In genomic region chr10:84306751-84307384, GRCh38 we compare ENCODE assay signal across 16 cellular contexts. TPM values are rescaled to one million over a fixed set of nuclear protein-coding genes. Genes with fewer than 3 reads are reported as not detected.
DNase-seq lines count a peak whose midpoint lies in the region; ATAC-seq and TF ChIP-seq lines count a peak whose summit lies in the region.
"Had no signal": no experiment of that assay in that cellular context is flagged by ENCODE, and none has a peak within 500 bp of the region (broad histone marks: within the 10 kb centered on the region; RNA-seq: fewer than 3 reads in every experiment).

No MANE protein-coding gene starts in this region.

- no peaks in the 10 kb centered on the region for H3K4me1 ChIP-seq in prostate gland (replicated peaks)

- WGBS in prostate gland, result 86% methylated on average over 4 of the region's 4 CpGs

- peaks cover 3% of the 10 kb centered on the region for H3K9me3 Mint-ChIP-seq in activated CD4-positive, alpha-beta T cell treated with anti-CD3 and anti-CD28 coated beads for 36 hours (ENCODE audit: low read depth)
- peaks cover 13% of the 10 kb centered on the region for H3K9me3 Mint-ChIP-seq in activated naive CD4-positive, alpha-beta T cell treated with anti-CD3 and anti-CD28 coated beads, Interleukin-2, amount 10 ng/mL, durations not matched to agents 7 days and 5 days
- no peaks in the 10 kb centered on the region for H3K9me3 Mint-ChIP-seq in activated naive CD8-positive, alpha-beta T cell (ENCODE audit: low read depth)
- peaks cover 9 to 11% of the 10 kb centered on the region in 2 donors for H3K9me3 Mint-ChIP-seq in stimulated activated naive CD8-positive, alpha-beta T cell treated with anti-CD3 and anti-CD28 coated beads, Interleukin-15, amount 100 ng/mL, for 72 hours

- H3K27ac Mint-ChIP-seq in activated CD4-positive, alpha-beta T cell treated with anti-CD3 and anti-CD28 coated beads for 36 hours, result peak overlapping the region; percentile 96
- H3K27ac Mint-ChIP-seq in activated naive CD4-positive, alpha-beta T cell treated with anti-CD3 and anti-CD28 coated beads, Interleukin-2, amount 10 ng/mL, durations not matched to agents 7 days and 5 days, result peak overlapping the region; percentile 13
- H3K27ac Mint-ChIP-seq in activated naive CD8-positive, alpha-beta T cell, result peak overlapping the region; percentile 79
- no peak overlapping the region for H3K27ac Mint-ChIP-seq in stimulated activated naive CD8-positive, alpha-beta T cell treated with anti-CD3 and anti-CD28 coated beads, Interleukin-15, amount 100 ng/mL, for 72 hours

- peak overlapping the region; percentile 33 for H3K4me3 Mint-ChIP-seq in activated CD4-positive, alpha-beta T cell treated with anti-CD3 and anti-CD28 coated beads for 36 hours
- H3K4me3 Mint-ChIP-seq in activated naive CD4-positive, alpha-beta T cell treated with anti-CD3 and anti-CD28 coated beads, Interleukin-2, amount 10 ng/mL, durations not matched to agents 7 days and 5 days, result no peak overlapping the region
- H3K4me3 Mint-ChIP-seq in activated naive CD8-positive, alpha-beta T cell, result peak overlapping the region; percentile 56
- H3K4me3 Mint-ChIP-seq in stimulated activated naive CD8-positive, alpha-beta T cell treated with anti-CD3 and anti-CD28 coated beads, Interleukin-15, amount 100 ng/mL, for 72 hours, result peak overlapping the region; percentile 30 to 64

- POLR2A ChIA-PET in activated CD4-positive, alpha-beta T cell treated with anti-CD3 and anti-CD28 coated beads for 36 hours (lab: Charles Lee), result no interaction called here

- H3K36me3 Mint-ChIP-seq in activated CD4-positive, alpha-beta T cell treated with anti-CD3 and anti-CD28 coated beads for 36 hours (ENCODE audit: low read depth), result peaks cover 2% of the 10 kb centered on the region
- H3K36me3 Mint-ChIP-seq in activated naive CD4-positive, alpha-beta T cell treated with anti-CD3 and anti-CD28 coated beads, Interleukin-2, amount 10 ng/mL, durations not matched to agents 7 days and 5 days, result peaks cover 6% of the 10 kb centered on the region
- H3K36me3 Mint-ChIP-seq in activated naive CD8-positive, alpha-beta T cell, result no peaks in the 10 kb centered on the region

- no peak overlapping the region for H3K4me3 ChIP-seq in prostate gland

- H3K27me3 Mint-ChIP-seq in activated CD4-positive, alpha-beta T cell treated with anti-CD3 and anti-CD28 coated beads for 36 hours, result peaks cover 2% of the 10 kb centered on the region
- peaks cover 14% of the 10 kb centered on the region for H3K27me3 Mint-ChIP-seq in activated naive CD4-positive, alpha-beta T cell treated with anti-CD3 and anti-CD28 coated beads, Interleukin-2, amount 10 ng/mL, durations not matched to agents 7 days and 5 days
- no peaks in the 10 kb centered on the region for H3K27me3 Mint-ChIP-seq in activated naive CD8-positive, alpha-beta T cell
- H3K27me3 Mint-ChIP-seq in stimulated activated naive CD8-positive, alpha-beta T cell treated with anti-CD3 and anti-CD28 coated beads, Interleukin-15, amount 100 ng/mL, for 72 hours, result peaks cover 11% of the 10 kb centered on the region

- H3K27me3 ChIP-seq in prostate gland (replicated peaks; ENCODE audit: insufficient read depth), result no peaks in the 10 kb centered on the region

- no peaks in the 10 kb centered on the region for H3K36me3 ChIP-seq in prostate gland

- no peak for TF ChIP-seq CTCF in prostate gland (IDR thresholded peaks at IDR 0.05)

- ATAC-seq in activated CD4-positive, alpha-beta T cell treated with anti-CD3 and anti-CD28 coated beads for 36 hours, result peak; percentile 35
- no peak for ATAC-seq in stimulated activated naive CD8-positive, alpha-beta T cell treated with anti-CD3 and anti-CD28 coated beads, Interleukin-15, amount 100 ng/mL, for 72 hours

- CTCF ChIA-PET in activated CD4-positive, alpha-beta T cell treated with anti-CD3 and anti-CD28 coated beads for 36 hours (lab: Charles Lee), result interaction anchor here (0.9 to 2.3 kb wide), 2 partner anchors 19 to 39 kb away, joined by 3 to 7 read pairs; no protein-coding TSS in a partner anchor
- CTCF ChIA-PET in activated naive CD4-positive, alpha-beta T cell treated with anti-CD3 and anti-CD28 coated beads, Interleukin-2, amount 10 ng/mL, durations not matched to agents 7 days and 5 days (lab: Charles Lee), result interaction anchor here (1.0 to 1.2 kb wide), 2 partner anchors 21 to 231 kb away, joined by 3 read pairs; no protein-coding TSS in a partner anchor

- peaks cover 37% of the 10 kb centered on the region for H3K4me1 Mint-ChIP-seq in activated CD4-positive, alpha-beta T cell treated with anti-CD3 and anti-CD28 coated beads for 36 hours
- peaks cover 48% of the 10 kb centered on the region for H3K4me1 Mint-ChIP-seq in activated naive CD4-positive, alpha-beta T cell treated with anti-CD3 and anti-CD28 coated beads, Interleukin-2, amount 10 ng/mL, durations not matched to agents 7 days and 5 days
- H3K4me1 Mint-ChIP-seq in activated naive CD8-positive, alpha-beta T cell (ENCODE audit: low read depth), result peaks cover 33% of the 10 kb centered on the region
- H3K4me1 Mint-ChIP-seq in stimulated activated naive CD8-positive, alpha-beta T cell treated with anti-CD3 and anti-CD28 coated beads, Interleukin-15, amount 100 ng/mL, for 72 hours, result peaks cover 43% of the 10 kb centered on the region

- H3K27ac ChIP-seq in prostate gland, result no peak overlapping the region
- H3K27ac ChIP-seq: C4-2B, KMS-11 had no signal

- intact Hi-C loops in activated CD4-positive, alpha-beta T cell treated with anti-CD3 and anti-CD28 coated beads for 36 hours (cut with DNase I, micrococcal nuclease), result loop anchor here (1.0 to 5.0 kb wide), 4 partner anchors 12 to 40 kb away; no protein-coding TSS in a partner anchor
- intact Hi-C loops in prostate gland (cut with DNase I), result no loop called here
- intact Hi-C loops in posterior cingulate gyrus (cut with DNase I), result no loop called here

- DNase-seq in activated CD4-positive, alpha-beta T cell treated with anti-CD3 and anti-CD28 coated beads for 36 hours, result peak; percentile 18
- DNase-seq in activated CD4-positive, alpha-beta T cell treated with anti-CD3 and anti-CD28 coated beads for 4 hours, result no peak
- no peak for DNase-seq in activated naive CD4-positive, alpha-beta T cell treated with anti-CD3 and anti-CD28 coated beads, Interleukin-2, amount 10 ng/mL, durations not matched to agents 7 days and 5 days
- DNase-seq in activated naive CD4-positive, alpha-beta T cell (lab: John Stamatoyannopoulos, UW), result no peak
- DNase-seq in stimulated activated naive CD8-positive, alpha-beta T cell treated with anti-CD3 and anti-CD28 coated beads, Interleukin-15, amount 100 ng/mL, for 72 hours, result no peak
- DNase-seq in prostate gland (ENCODE audit: low spot score) (no peak), posterior cingulate gyrus (no peak)
- DNase-seq: 8988T, EL, GOT3, NCI-H1092 treated with DMSO at 0.1 percent for 48 hours, NCI-H1694, NCI-H774 had no signal

- no peak for TF ChIP-seq POLR2A in prostate gland (IDR thresholded peaks at IDR 0.05)

- no peaks in the 10 kb centered on the region for H3K9me3 ChIP-seq in prostate gland

RNA-seq across cellular contexts. Expression of gene CCSER2, which starts 21.5 kb away (rescaled TPM):
- 10 to 100 TPM; 61.2 to 85.2 TPM for total RNA-seq in activated CD4-positive, alpha-beta T cell treated with anti-CD3 and anti-CD28 coated beads for 36 hours
- 10 to 100 TPM; 30.4 to 53.6 TPM for total RNA-seq in prostate gland

Comparison
In these comparisons a context has a peak if more than half of its experiments do, and no peak if none do; other contexts are left out.
1. H3K27ac Mint-ChIP-seq: peak in activated CD4-positive, alpha-beta T cell treated with anti-CD3 and anti-CD28 coated beads for 36 hours (single experiment), activated naive CD4-positive, alpha-beta T cell treated with anti-CD3 and anti-CD28 coated beads, Interleukin-2, amount 10 ng/mL, durations not matched to agents 7 days and 5 days (single experiment) and activated naive CD8-positive, alpha-beta T cell (single experiment); none in stimulated activated naive CD8-positive, alpha-beta T cell treated with anti-CD3 and anti-CD28 coated beads, Interleukin-15, amount 100 ng/mL, for 72 hours (0 of 2).
2. intact Hi-C loops: an anchor here in activated CD4-positive, alpha-beta T cell treated with anti-CD3 and anti-CD28 coated beads for 36 hours (1.0 to 5.0 kb wide); none called in prostate gland and posterior cingulate gyrus.